Comparison of ENCODE assay signal across 8 cellular contexts in genomic region chr2:38376346-38376682, GRCh38. TPM values are rescaled to one million over a fixed set of nuclear protein-coding genes. Genes with fewer than 3 reads are reported as not detected.
DNase-seq lines count a peak whose midpoint lies in the region; ATAC-seq and TF ChIP-seq lines count a peak whose summit lies in the region.

No MANE protein-coding gene starts in this region.

- TF ChIP-seq POLR2A in upper lobe of left lung (IDR thresholded peaks at IDR 0.05) = no peak

- H3K36me3 ChIP-seq in NT2/D1 (ENCODE audit: insufficient read depth, insufficient read length, low read length) = peaks cover 5% of the 10 kb centered on the region
- no peaks in the 10 kb centered on the region for H3K36me3 ChIP-seq in upper lobe of left lung

- 0 to 1% methylated on average over 4 to 23 of the region's 23 CpGs for WGBS in upper lobe of left lung, 2 donors

- TF ChIP-seq EP300 in upper lobe of left lung (IDR thresholded peaks at IDR 0.05) = no peak

- peak overlapping the region; percentile 93 for H3K9ac ChIP-seq in NT2/D1 (ENCODE audit: insufficient read length, low read depth)

- no peak for TF ChIP-seq CTCF in foreskin keratinocyte (conservative IDR thresholded peaks at IDR 0.05)
- no peak for TF ChIP-seq CTCF in upper lobe of left lung (IDR thresholded peaks at IDR 0.05)

- ATAC-seq in GM19397 (IDR thresholded peaks at IDR 0.05; ENCODE audit: unreplicated experiment) = peak; percentile 31
- peak; percentile 27 for ATAC-seq in HG03520 (IDR thresholded peaks at IDR 0.05; ENCODE audit: unreplicated experiment)
- peak; percentile 51 for ATAC-seq in foreskin keratinocyte
- peak; percentile 15 to 16 for ATAC-seq in upper lobe of left lung (ENCODE audit: low FRiP score in 2 of 2)

- peak overlapping the region; percentile 97 for H3K27ac ChIP-seq in foreskin keratinocyte
- peak overlapping the region; percentile 94 to 100 (median 98) for H3K27ac ChIP-seq in upper lobe of left lung

- DNase-seq in COR-L47 (lab: John Stamatoyannopoulos, UW) (peak; percentile 52), NT2/D1 (ENCODE audit: low read depth, low spot score) (peak; percentile 30), foreskin keratinocyte (peak; percentile 62 to 81), nucleus accumbens (lab: John Stamatoyannopoulos, UW) (peak in 45 of 56 donors; percentile 18 to 82 (median 53)), upper lobe of left lung (no peak)
- DNase-seq in activated gamma-delta T cell treated with anti-CD3 and anti-CD28 coated beads, Interleukin-2, amount 50 U/mL, for 16 hours (ENCODE audit: low read depth) = peak; percentile 19

- H3K4me3 ChIP-seq in NT2/D1 (ENCODE audit: insufficient read length, low read depth) = peak overlapping the region; percentile 90
- peak overlapping the region; percentile 73 to 92 (median 86) for H3K4me3 ChIP-seq in upper lobe of left lung

- no peaks in the 10 kb centered on the region for H3K27me3 ChIP-seq in NT2/D1 (ENCODE audit: insufficient read depth, insufficient read length)
- H3K27me3 ChIP-seq in foreskin keratinocyte = no peaks in the 10 kb centered on the region
- H3K27me3 ChIP-seq in upper lobe of left lung = no peaks in the 10 kb centered on the region

- H3K4me1 ChIP-seq in NT2/D1 (ENCODE audit: insufficient read depth, insufficient read length) (no peaks in the 10 kb centered on the region), foreskin keratinocyte (peaks cover 21% of the 10 kb centered on the region), upper lobe of left lung (peaks cover 30 to 52% (median 35%) of the 10 kb centered on the region in 4 donors)

- H3K9me3 ChIP-seq in NT2/D1 (ENCODE audit: insufficient read depth, low read length) = no peaks in the 10 kb centered on the region
- no peaks in the 10 kb centered on the region for H3K9me3 ChIP-seq in upper lobe of left lung

RNA-seq across cellular contexts. Expression of gene ATL2, which starts 0.8 kb away (rescaled TPM):
- total RNA-seq in foreskin keratinocyte = 51.2 and 62.0 TPM in 2 replicates
- polyA plus RNA-seq in foreskin keratinocyte = 13.1 and 17.6 TPM in 2 replicates
- total RNA-seq in upper lobe of left lung = 100 to 1,000 TPM in 1 of 6 donors, 10 to 100 TPM in 5; 43.9 to 150 (median 68.1) TPM

Comparison
In these comparisons a context has a peak if more than half of its experiments do, and no peak if none do; other contexts are left out.
1. DNase-seq: peak in COR-L47 (single experiment), NT2/D1 (single experiment), activated gamma-delta T cell treated with anti-CD3 and anti-CD28 coated beads, Interleukin-2, amount 50 U/mL, for 16 hours (single experiment), foreskin keratinocyte (2 of 2) and nucleus accumbens (45 of 56); none in upper lobe of left lung (0 of 2).
2. Peak in every context shown above with its lines, with median percentiles within 50 percentile points of each other: ATAC-seq.